In the genomic region with DNA sequence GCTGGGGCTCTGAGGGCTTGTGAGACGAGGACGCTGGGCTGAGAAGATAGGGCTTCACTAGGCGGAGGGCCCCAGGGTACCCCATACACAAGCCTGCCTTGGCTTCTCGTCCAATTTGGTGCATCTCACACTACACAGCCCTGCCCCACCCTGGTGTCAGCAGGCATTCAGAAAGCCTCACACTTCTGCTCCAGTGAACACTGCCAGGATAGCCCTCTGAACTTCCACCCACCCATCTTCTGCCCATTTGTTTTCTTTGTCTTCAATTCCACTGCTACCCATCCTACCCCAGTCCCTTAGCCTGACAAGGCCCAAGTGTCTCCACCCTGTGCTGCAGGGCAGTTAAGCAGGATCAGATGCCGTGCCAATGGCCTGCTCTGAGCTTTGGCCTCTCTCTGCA, we compare ENCODE assay signal across 1 cellular context.
TF ChIP-seq lines count a peak whose summit lies in the region.

No MANE protein-coding gene starts in this region.

TF ChIP-seq in H1, 55 proteins besides CTCF, POLR2A, EP300 and RAD21:
- TF ChIP-seq EGR1 (IDR thresholded peaks at IDR 0.05; ENCODE audit: borderline replicate concordance, low read depth, low read length) (no peak), POLR2AphosphoS5 (IDR thresholded peaks at IDR 0.05; ENCODE audit: low read depth, low read length) (0 out of 2 replicates have a peak, but pooled peaks have one; percentile 21), SIN3A (conservative IDR thresholded peaks at IDR 0.05 in 1 of 2, IDR thresholded peaks at IDR 0.05 in 1 of 2; ENCODE audit: low read depth in 1 of 2, low read length in 2 of 2) (no peak)
TF ChIP-seq in H1: peak in this region for 1.
